ENCODE assay signal across 31 cellular contexts in the genomic region with DNA sequence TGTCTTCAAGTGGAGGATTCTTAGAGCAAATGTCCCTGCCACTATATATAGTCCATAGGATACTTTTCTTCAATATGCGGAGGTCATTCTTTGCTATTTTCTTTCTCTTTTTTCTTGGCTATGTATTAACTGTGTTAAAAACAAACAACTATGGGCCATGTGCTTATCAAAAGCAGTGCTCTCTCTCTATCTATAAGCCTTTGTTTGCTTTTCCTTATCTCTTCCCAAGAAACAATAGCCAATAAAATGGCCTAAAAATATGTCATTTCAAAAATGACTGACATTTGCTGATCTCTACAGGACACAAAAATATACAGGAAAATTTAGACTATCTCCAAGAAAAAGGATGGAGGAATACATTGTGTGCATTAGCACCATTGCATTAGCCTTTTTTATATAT.
DNase-seq lines count a peak whose midpoint lies in the region; ATAC-seq, FAIRE-seq and TF ChIP-seq lines count a peak whose summit lies in the region.
"Had no signal": no experiment of that assay in that cellular context is flagged by ENCODE, and none has a peak within 500 bp of the region (broad histone marks: within the 10 kb centered on the region; RNA-seq: fewer than 3 reads in every experiment).

No MANE protein-coding gene starts in this region.

- H4K20me1 ChIP-seq in K562 (replicated peaks; ENCODE audit: control insufficient read depth, insufficient read depth, low read length), result no peaks in the 10 kb centered on the region
- H4K20me1 ChIP-seq: BLaER1; BLaER1 treated with 17β-estradiol and CSF1 and Interleukin-3, amounts not matched to agents 10 nM and 100 nM had no signal

- no peak overlapping the region for H3K4me2 ChIP-seq in K562 (ENCODE audit: insufficient read depth, low read length)
- H3K4me2 ChIP-seq: A549; BLaER1; BLaER1 treated with 17β-estradiol and CSF1 and Interleukin-3, amounts not matched to agents 10 nM and 100 nM had no signal

- H3K27ac ChIP-seq in VCaP (peak overlapping the region; percentile 69), K562 (ENCODE audit: extremely low read depth, low read depth, low read length) (no peak overlapping the region)
- H3K27ac ChIP-seq: 22Rv1; A549; BLaER1; BLaER1 treated with 17β-estradiol and CSF1 and Interleukin-3, amounts not matched to agents 10 nM and 100 nM; C4-2B had no signal

- no peaks in the 10 kb centered on the region for H3K9me1 ChIP-seq in K562 (ENCODE audit: control insufficient read depth, insufficient read depth, low read length)

- no peak for TF ChIP-seq EP300 in K562 (IDR thresholded peaks at IDR 0.05; ENCODE audit: low read length)

- H2AFZ ChIP-seq in K562 (ENCODE audit: low read depth, low read length), result no peak overlapping the region

- no peaks in the 10 kb centered on the region for H3K9me3 ChIP-seq in K562 (replicated peaks; ENCODE audit: control insufficient read depth, insufficient read depth, low read depth, low read length)
- H3K9me3 ChIP-seq: A549; BE2C; BLaER1; BLaER1 treated with 17β-estradiol and CSF1 and Interleukin-3, amounts not matched to agents 10 nM and 100 nM; Caco-2 had no signal

- TF ChIP-seq CTCF in VCaP (conservative IDR thresholded peaks at IDR 0.05) (no peak), K562 (IDR thresholded peaks at IDR 0.05 in 2 of 3, conservative IDR thresholded peaks at IDR 0.05 in 1 of 3; ENCODE audit: insufficient read depth in 2 of 3, low read depth in 1 of 3, low read length in 3 of 3) (no peak)

- POLR2A ChIA-PET in K562 (lab: Yijun Ruan, JAX), result no interaction called here

- FAIRE-seq in K562 (lab: Jason Lieb, UNC), result no peak
- FAIRE-seq: A204.1, A549, D721Med had no signal

- BruUV-seq in K562 (replicated peaks; lab: Mats Ljungman, UMichigan), result no TSS peak

- no peaks in the 10 kb centered on the region for H3K79me2 ChIP-seq in K562 (ENCODE audit: control insufficient read depth, insufficient read depth, low read length)

- TF ChIP-seq RAD21 in K562 (CRISPR knock-in tag; conservative IDR thresholded peaks at IDR 0.05 in 1 of 2, IDR thresholded peaks at IDR 0.05 in 1 of 2), result no peak

- WGBS in K562 (ENCODE audit: insufficient coverage, low coverage, missing lambda C conversion rate), result 25% methylated on average over 1 of the region's 1 CpG

- no peak overlapping the region for H3K4me3 ChIP-seq in K562
- H3K4me3 ChIP-seq: A549; BLaER1; BLaER1 treated with 17β-estradiol and CSF1 and Interleukin-3, amounts not matched to agents 10 nM and 100 nM had no signal

- CTCF ChIA-PET in K562 (lab: Yijun Ruan, JAX; ENCODE audit: low intra/inter-chr PET ratio), result no interaction called here

- H3K36me3 ChIP-seq in K562 (ENCODE audit: control insufficient read depth, insufficient read depth, low read length), result no peaks in the 10 kb centered on the region
- H3K36me3 ChIP-seq: BE2C; BLaER1; BLaER1 treated with 17β-estradiol and CSF1 and Interleukin-3, amounts not matched to agents 10 nM and 100 nM had no signal

- TF ChIP-seq POLR2A in K562 (conservative IDR thresholded peaks at IDR 0.05), result no peak

- in situ Hi-C loops in K562 (cut with MboI), result no loop called here

- no peak overlapping the region for H3K9ac ChIP-seq in K562 (ENCODE audit: insufficient read depth in 1 of 2, low read depth in 2 of 2, low read length in 2 of 2)
- H3K9ac ChIP-seq: BLaER1; BLaER1 treated with 17β-estradiol and CSF1 and Interleukin-3, amounts not matched to agents 10 nM and 100 nM had no signal

- intact Hi-C loops in K562 (cut with micrococcal nuclease), result no loop called here

- ATAC-seq in K562, result no peak
- ATAC-seq: A549; CD8-positive, alpha-beta T cell had no signal

- peaks cover 6 to 13% of the 10 kb centered on the region in 2 experiments; a peak in 3 of 5 replicates for H3K27me3 ChIP-seq in K562 (ENCODE audit: control insufficient read depth in 2 of 2, insufficient read depth in 2 of 2, low read length in 2 of 2)
- H3K27me3 ChIP-seq: BE2C; BLaER1; BLaER1 treated with 17β-estradiol and CSF1 and Interleukin-3, amounts not matched to agents 10 nM and 100 nM had no signal

- DNase-seq in K562 (ENCODE audit: extremely low read depth in 1 of 4, low spot score in 3 of 4) (no peak), SIG-M5 treated with dmso at 0.1 percent for 504 hours (lab: John Stamatoyannopoulos, UW; ENCODE audit: unreplicated experiment) (no peak), NCI-H2171 treated with DMSO at 0.1 percent for 48 hours (lab: John Stamatoyannopoulos, UW) (no peak)
- DNase-seq: 8988T; ACHN; AML-193; BE2C; C1 segment of cervical spinal cord; Caco-2; Calu3; CD4-positive, alpha-beta memory T cell; CD4-positive, alpha-beta T cell; CD4-positive, CD25-positive, alpha-beta regulatory T cell; CD8-positive, alpha-beta memory T cell; CD8-positive, alpha-beta T cell; COR-L47; DMS 273 treated with DMSO at 0.1 percent for 48 hours; DMS153; DMS53; DMS79; DMS79 treated with DMSO at 0.1 percent for 48 hours; DND-41; EL had no signal

- H3K4me1 ChIP-seq in K562 (replicated peaks in 1 of 2; ENCODE audit: control insufficient read depth in 2 of 2, insufficient read depth in 2 of 2, low read length in 2 of 2), result no peaks in the 10 kb centered on the region
- H3K4me1 ChIP-seq: A549, BE2C had no signal

TF ChIP-seq in K562, 482 proteins besides CTCF, POLR2A, EP300 and RAD21:
- TF ChIP-seq FOXA3 (CRISPR knock-in tag; conservative IDR thresholded peaks at IDR 0.05 in 1 of 2, IDR thresholded peaks at IDR 0.05 in 1 of 2) (peak in 1 of 2 experiments; percentile 77; a peak in 2 of 4 replicates), SOX6 (IDR thresholded peaks at IDR 0.05) (peak; percentile 88), FOS (IDR thresholded peaks at IDR 0.05; ENCODE audit: extremely low read depth, insufficient read length) (no peak)
